1 cellular context compared by ENCODE assay signal in the genomic region with DNA sequence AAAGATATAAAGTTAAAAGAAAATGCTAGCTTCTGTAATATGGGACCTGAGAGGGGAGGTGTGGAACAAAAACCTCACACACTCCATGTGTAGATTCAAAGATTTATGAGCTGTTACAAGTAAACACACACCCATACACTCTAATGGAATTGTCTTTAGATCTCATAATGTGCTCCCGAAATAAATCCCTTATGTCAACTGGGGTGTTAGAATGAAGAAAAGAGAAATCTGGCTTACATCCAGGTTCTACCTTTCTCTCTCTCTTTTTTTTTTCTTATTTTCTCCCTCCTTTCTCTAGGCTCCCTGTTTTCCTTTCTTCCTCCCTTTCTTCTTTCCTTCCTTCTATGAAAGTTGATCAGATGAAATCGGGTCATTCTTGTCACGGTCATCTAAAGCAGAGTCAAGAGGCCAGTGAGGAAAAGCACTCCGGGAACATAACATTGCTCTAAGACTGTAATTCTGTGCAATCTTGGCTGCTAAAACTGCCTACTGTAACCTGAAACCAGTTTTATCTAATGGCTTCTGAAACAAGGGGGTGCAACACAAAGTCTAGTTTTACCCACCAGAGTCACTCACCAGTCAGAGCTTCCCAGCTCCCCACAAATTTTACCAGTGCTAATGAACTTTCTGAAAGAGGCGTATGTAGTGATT.
TF ChIP-seq lines count a peak whose summit lies in the region.

No MANE protein-coding gene starts in this region.

TF ChIP-seq in HEK293, 187 proteins besides CTCF, POLR2A, EP300 and RAD21 (continued from another document):
- TF ChIP-seq, protein P1, sequence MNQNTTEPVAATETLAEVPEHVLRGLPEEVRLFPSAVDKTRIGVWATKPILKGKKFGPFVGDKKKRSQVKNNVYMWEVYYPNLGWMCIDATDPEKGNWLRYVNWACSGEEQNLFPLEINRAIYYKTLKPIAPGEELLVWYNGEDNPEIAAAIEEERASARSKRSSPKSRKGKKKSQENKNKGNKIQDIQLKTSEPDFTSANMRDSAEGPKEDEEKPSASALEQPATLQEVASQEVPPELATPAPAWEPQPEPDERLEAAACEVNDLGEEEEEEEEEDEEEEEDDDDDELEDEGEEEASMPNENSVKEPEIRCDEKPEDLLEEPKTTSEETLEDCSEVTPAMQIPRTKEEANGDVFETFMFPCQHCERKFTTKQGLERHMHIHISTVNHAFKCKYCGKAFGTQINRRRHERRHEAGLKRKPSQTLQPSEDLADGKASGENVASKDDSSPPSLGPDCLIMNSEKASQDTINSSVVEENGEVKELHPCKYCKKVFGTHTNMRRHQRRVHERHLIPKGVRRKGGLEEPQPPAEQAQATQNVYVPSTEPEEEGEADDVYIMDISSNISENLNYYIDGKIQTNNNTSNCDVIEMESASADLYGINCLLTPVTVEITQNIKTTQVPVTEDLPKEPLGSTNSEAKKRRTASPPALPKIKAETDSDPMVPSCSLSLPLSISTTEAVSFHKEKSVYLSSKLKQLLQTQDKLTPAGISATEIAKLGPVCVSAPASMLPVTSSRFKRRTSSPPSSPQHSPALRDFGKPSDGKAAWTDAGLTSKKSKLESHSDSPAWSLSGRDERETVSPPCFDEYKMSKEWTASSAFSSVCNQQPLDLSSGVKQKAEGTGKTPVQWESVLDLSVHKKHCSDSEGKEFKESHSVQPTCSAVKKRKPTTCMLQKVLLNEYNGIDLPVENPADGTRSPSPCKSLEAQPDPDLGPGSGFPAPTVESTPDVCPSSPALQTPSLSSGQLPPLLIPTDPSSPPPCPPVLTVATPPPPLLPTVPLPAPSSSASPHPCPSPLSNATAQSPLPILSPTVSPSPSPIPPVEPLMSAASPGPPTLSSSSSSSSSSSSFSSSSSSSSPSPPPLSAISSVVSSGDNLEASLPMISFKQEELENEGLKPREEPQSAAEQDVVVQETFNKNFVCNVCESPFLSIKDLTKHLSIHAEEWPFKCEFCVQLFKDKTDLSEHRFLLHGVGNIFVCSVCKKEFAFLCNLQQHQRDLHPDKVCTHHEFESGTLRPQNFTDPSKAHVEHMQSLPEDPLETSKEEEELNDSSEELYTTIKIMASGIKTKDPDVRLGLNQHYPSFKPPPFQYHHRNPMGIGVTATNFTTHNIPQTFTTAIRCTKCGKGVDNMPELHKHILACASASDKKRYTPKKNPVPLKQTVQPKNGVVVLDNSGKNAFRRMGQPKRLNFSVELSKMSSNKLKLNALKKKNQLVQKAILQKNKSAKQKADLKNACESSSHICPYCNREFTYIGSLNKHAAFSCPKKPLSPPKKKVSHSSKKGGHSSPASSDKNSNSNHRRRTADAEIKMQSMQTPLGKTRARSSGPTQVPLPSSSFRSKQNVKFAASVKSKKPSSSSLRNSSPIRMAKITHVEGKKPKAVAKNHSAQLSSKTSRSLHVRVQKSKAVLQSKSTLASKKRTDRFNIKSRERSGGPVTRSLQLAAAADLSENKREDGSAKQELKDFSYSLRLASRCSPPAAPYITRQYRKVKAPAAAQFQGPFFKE (tag by site-specific recombination; IDR thresholded peaks at IDR 0.05; ENCODE audit: borderline replicate concordance) = no peak
- TF ChIP-seq ZNF19 (tag by site-specific recombination; IDR thresholded peaks at IDR 0.05; ENCODE audit: low read depth) = no peak
